ENCODE assay signal across 9 cellular contexts in the genomic region with DNA sequence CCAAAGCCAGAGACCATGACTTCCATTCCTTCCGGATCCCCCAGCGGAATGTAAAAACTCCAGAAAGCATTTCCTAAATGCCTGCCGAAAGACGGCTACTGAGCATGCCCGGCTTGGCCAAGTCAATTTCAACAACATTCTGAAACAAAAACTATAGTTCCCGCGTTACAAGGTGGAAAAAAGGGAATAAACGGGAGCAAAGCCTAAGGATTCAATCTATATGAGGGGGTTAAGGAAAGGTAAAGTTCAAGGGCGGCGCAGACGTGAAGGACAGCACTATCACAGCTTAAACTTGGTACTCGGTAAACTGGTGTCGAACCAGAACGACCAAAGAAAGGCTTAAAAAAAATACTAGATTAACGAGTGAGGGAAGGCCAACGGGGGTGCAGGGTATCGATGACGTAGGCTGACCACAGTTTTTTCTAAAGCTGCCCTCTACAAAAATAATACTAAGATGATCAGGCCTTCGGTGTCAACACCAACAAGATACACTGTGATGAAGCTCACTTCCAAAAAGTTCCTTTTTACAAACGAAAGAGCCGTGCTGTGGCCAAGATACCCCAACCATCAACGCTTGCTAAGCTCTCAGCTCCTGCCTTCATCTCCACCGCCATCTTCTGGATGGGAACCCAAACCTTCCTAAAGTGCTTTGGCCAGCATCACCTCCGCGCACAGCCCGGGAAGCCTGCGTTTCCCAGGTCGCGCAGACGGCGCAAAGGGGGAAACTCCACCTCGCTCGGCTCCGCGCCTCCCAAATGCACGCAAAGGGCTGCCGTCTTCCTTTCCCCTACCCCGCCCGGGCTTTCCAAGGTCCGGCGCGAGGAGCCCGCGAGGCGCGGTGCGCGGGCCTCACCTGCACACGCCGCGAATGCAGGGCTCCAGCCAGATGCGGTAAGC. TPM values are rescaled to one million over a fixed set of nuclear protein-coding genes. Genes with fewer than 3 reads are reported as not detected.
DNase-seq lines count a peak whose midpoint lies in the region; ATAC-seq lines count a peak whose summit lies in the region.
"Had no signal": no experiment of that assay in that cellular context is flagged by ENCODE, and none has a peak within 500 bp of the region (broad histone marks: within the 10 kb centered on the region; RNA-seq: fewer than 3 reads in every experiment).

No MANE protein-coding gene starts in this region.

- intact Hi-C loops in naive thymus-derived CD4-positive, alpha-beta T cell (cut with micrococcal nuclease): loop anchor here (1.0 to 10.0 kb wide), 9 partner anchors 35 to 1899 kb away; partner anchors contain the start of genes EIF4G3 (in 1 of the 2), HNRNPR (in 1 of the 2), KDM1A (in 1 of the 2) and OTUD3 (in 1 of the 2)

- H3K4me1 Mint-ChIP-seq in naive thymus-derived CD4-positive, alpha-beta T cell: peaks cover 19 to 46% (median 39%) of the 10 kb centered on the region in 7 donors

- H3K36me3 Mint-ChIP-seq in naive thymus-derived CD4-positive, alpha-beta T cell: peaks cover 0 to 8% (median 3%) of the 10 kb centered on the region in 5 donors

- H3K36me3 ChIP-seq in naive thymus-derived CD4-positive, alpha-beta T cell (ENCODE audit: control insufficient read depth in 2 of 3, insufficient read depth in 3 of 3, low read length in 3 of 3): peaks cover 0 to 10% (median 0%) of the 10 kb centered on the region in 3 experiments

- peak overlapping the region; percentile 99 for H3K27ac ChIP-seq in naive thymus-derived CD4-positive, alpha-beta T cell (ENCODE audit: low read depth, low read length)

- ATAC-seq in GM19035 (IDR thresholded peaks at IDR 0.05; ENCODE audit: unreplicated experiment) (peak; percentile 25), HG03378 (IDR thresholded peaks at IDR 0.05; ENCODE audit: unreplicated experiment) (peak; percentile 28)
- peak; percentile 18 for ATAC-seq in naive thymus-derived CD4-positive, alpha-beta T cell

- peaks cover 19 to 23% of the 10 kb centered on the region in 2 donors for H3K4me1 ChIP-seq in naive thymus-derived CD4-positive, alpha-beta T cell (ENCODE audit: control insufficient read depth in 2 of 2, insufficient read depth in 2 of 2, low read length in 2 of 2)

- CTCF ChIA-PET in naive thymus-derived CD4-positive, alpha-beta T cell (lab: Charles Lee): interaction anchor here (0.9 kb wide), 1 partner anchor 154 kb away, joined by 3 read pairs; no protein-coding TSS in a partner anchor

- H3K4me3 Mint-ChIP-seq in naive thymus-derived CD4-positive, alpha-beta T cell: peak overlapping the region; percentile 92 to 99 (median 98)

- peak overlapping the region; percentile 93 for H3K4me3 ChIP-seq in naive thymus-derived CD4-positive, alpha-beta T cell (ENCODE audit: low read length)

- H3K27me3 ChIP-seq in naive thymus-derived CD4-positive, alpha-beta T cell (ENCODE audit: control insufficient read depth in 2 of 2, insufficient read depth in 2 of 2, low read length in 2 of 2): no peaks in the 10 kb centered on the region

- H3K27ac Mint-ChIP-seq in naive thymus-derived CD4-positive, alpha-beta T cell: peak overlapping the region; percentile 87 to 100 (median 99)

- POLR2A ChIA-PET in naive thymus-derived CD4-positive, alpha-beta T cell (lab: Charles Lee): interaction anchor here (0.6 to 3.5 kb wide), 7 partner anchors 15 to 252 kb away, joined by 3 to 24 read pairs (median 4); no protein-coding TSS in a partner anchor

- no peaks in the 10 kb centered on the region for H3K9me3 Mint-ChIP-seq in naive thymus-derived CD4-positive, alpha-beta T cell

- no peaks in the 10 kb centered on the region for H3K9me3 ChIP-seq in naive thymus-derived CD4-positive, alpha-beta T cell (ENCODE audit: control insufficient read depth in 2 of 3, low read length in 3 of 3)

- DNase-seq in C1 segment of cervical spinal cord (lab: John Stamatoyannopoulos, UW) (peak in 11 of 14 donors; percentile 21 to 76 (median 57)), NOMO-1 treated with dmso at 0.1 percent for 144 hours (lab: John Stamatoyannopoulos, UW; ENCODE audit: unreplicated experiment) (peak; percentile 64), activated T-helper 1 cell treated with Interleukin-2 at 50 U/mL for 16 hours (ENCODE audit: low read depth) (peak; percentile 15), fibroblast of peridontal ligament (ENCODE audit: extremely low read depth) (peak; percentile 65), stromal cell of bone marrow (ENCODE audit: low read depth) (peak; percentile 44)
- DNase-seq in naive thymus-derived CD4-positive, alpha-beta T cell: peak in 2 of 9 donors; percentile 26 to 54

- H3K27me3 Mint-ChIP-seq in naive thymus-derived CD4-positive, alpha-beta T cell: peaks cover 0 to 9% (median 0%) of the 10 kb centered on the region in 5 donors

RNA-seq across cellular contexts. Expression of gene USP48, which starts 0.7 kb away (rescaled TPM):
- total RNA-seq in naive thymus-derived CD4-positive, alpha-beta T cell: 100 to 1,000 TPM in 2 of 5 experiments, 10 to 100 TPM in 3; 74.7 to 107 (median 83.9) TPM
- 10 to 100 TPM; 34.8 to 39.1 TPM for polyA plus RNA-seq in naive thymus-derived CD4-positive, alpha-beta T cell

RNA-seq across cellular contexts. Expression of gene LDLRAD2, which starts 29.8 kb away (rescaled TPM):
- under 1 TPM in 2 of 5 experiments, not detected in 3; 0.66 to 0.86 TPM for total RNA-seq in naive thymus-derived CD4-positive, alpha-beta T cell
- polyA plus RNA-seq in naive thymus-derived CD4-positive, alpha-beta T cell: not detected
- total RNA-seq: activated CD8-positive, alpha-beta memory T cell treated with anti-CD3 and anti-CD28 coated beads for 36 hours had no signal
